14 cellular contexts compared by ENCODE assay signal in the genomic region with DNA sequence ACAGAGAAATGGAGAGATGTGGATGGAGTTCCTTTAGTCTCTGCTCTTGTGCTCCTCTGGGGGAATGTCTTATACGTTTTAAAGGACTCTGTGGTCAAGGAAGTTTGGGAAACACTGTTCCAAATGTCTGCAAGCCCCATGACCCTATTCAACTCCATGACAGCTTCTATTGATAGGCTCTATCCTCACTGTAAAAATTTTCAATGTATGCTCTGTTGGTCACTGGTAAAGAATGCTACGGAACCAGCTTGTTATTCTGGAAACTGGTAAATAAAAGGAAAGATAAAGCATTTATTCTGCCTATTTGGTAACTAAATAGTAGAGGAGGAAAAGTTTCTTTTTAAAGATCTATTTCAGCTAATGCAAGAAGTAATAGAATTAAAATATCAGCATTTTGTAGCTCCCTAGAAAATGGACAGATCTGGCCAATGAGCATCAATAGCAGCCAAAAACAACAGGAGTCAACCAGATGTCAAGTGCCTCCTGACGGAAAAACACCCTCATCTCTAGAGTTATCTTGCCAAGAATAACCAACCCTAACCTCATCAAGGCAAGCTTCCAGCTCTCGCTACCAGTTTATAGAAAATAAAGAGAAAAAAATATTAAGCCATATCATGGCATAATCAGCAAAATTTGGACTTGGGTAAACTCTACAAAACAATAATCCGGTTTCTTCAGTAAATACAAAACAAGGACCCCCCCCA. TPM values are rescaled to one million over a fixed set of nuclear protein-coding genes. Genes with fewer than 3 reads are reported as not detected.
DNase-seq lines count a peak whose midpoint lies in the region; ATAC-seq and TF ChIP-seq lines count a peak whose summit lies in the region.
"Had no signal": no experiment of that assay in that cellular context is flagged by ENCODE, and none has a peak within 500 bp of the region (broad histone marks: within the 10 kb centered on the region; RNA-seq: fewer than 3 reads in every experiment).

No MANE protein-coding gene starts in this region.

- peaks cover 67% of the 10 kb centered on the region for H3K36me3 Mint-ChIP-seq in nephron progenitor cell (ENCODE audit: low read depth)

- H3K4me1 ChIP-seq in left lung: peaks cover 0 to 4% of the 10 kb centered on the region in 2 donors

- H3K27ac ChIP-seq in left lung: no peak overlapping the region

- H3K4me3 Mint-ChIP-seq in nephron progenitor cell: no peak overlapping the region
- H3K4me3 Mint-ChIP-seq: naive B cell; stimulated activated memory B cell treated with anti-CD40 and anti-IgM and Interleukin-4, amounts not matched to agents 10 μg/mL and 1 μg/mL and 100 μg/mL, for 72 hours had no signal

- H3K27me3 ChIP-seq in MG63 (no peaks in the 10 kb centered on the region), left lung (no peaks in the 10 kb centered on the region)

- H3K9me3 ChIP-seq in MG63: no peaks in the 10 kb centered on the region
- no peaks in the 10 kb centered on the region for H3K9me3 ChIP-seq in left lung

- DNase-seq in A172 (ENCODE audit: low spot score) (peak; percentile 60), MG63 (peak; percentile 64), cardiac fibroblast (ENCODE audit: low read depth in 2 of 2) (peak; percentile 64 to 84), left lung (no peak), NCI-H187 (lab: John Stamatoyannopoulos, UW) (no peak), pons (ENCODE audit: low spot score) (no peak), nephron progenitor cell (no peak)
- no peak for DNase-seq in stimulated activated CD4-positive, alpha-beta T cell treated with anti-CD3 and anti-CD28 coated beads, Interleukin-4, amount 100 ng/mL, for 24 hours
- DNase-seq: activated effector memory CD4-positive, alpha-beta T cell treated with anti-CD3 and anti-CD28 coated beads, Interleukin-2, amount 50 U/mL, for 16 hours; caudate nucleus; naive B cell; NCI-H345 had no signal

- H3K4me3 ChIP-seq in MG63 (no peak overlapping the region), cardiac fibroblast (replicated peaks in 1 of 2; ENCODE audit: low read depth in 2 of 2, low read length in 2 of 2) (no peak overlapping the region), left lung (no peak overlapping the region)

- no peaks in the 10 kb centered on the region for H3K4me1 Mint-ChIP-seq in nephron progenitor cell
- H3K4me1 Mint-ChIP-seq: naive B cell; stimulated activated memory B cell treated with anti-CD40 and anti-IgM and Interleukin-4, amounts not matched to agents 10 μg/mL and 1 μg/mL and 100 μg/mL, for 72 hours had no signal

- intact Hi-C loops in left lung (cut with DNase I): no loop called here

- H3K36me3 ChIP-seq in MG63: peaks cover 25% of the 10 kb centered on the region
- peaks cover 0 to 96% of the 10 kb centered on the region in 2 donors for H3K36me3 ChIP-seq in left lung

- ATAC-seq in left lung: peak; percentile 14
- ATAC-seq: left lobe of liver; stimulated activated memory B cell treated with anti-CD40 and anti-IgM and Interleukin-4, amounts not matched to agents 10 μg/mL and 1 μg/mL and 100 μg/mL, for 72 hours had no signal

- TF ChIP-seq CTCF in cardiac fibroblast (IDR thresholded peaks at IDR 0.05; ENCODE audit: low read depth, low read length) (no peak), left lung (IDR thresholded peaks at IDR 0.05) (no peak), nephron progenitor cell (IDR thresholded peaks at IDR 0.05) (no peak)

- H3K9me3 Mint-ChIP-seq in nephron progenitor cell: no peaks in the 10 kb centered on the region
- H3K9me3 Mint-ChIP-seq: naive B cell; stimulated activated memory B cell treated with anti-CD40 and anti-IgM and Interleukin-4, amounts not matched to agents 10 μg/mL and 1 μg/mL and 100 μg/mL, for 72 hours had no signal

- H3K27me3 Mint-ChIP-seq in nephron progenitor cell (ENCODE audit: low read depth, poor library complexity): no peaks in the 10 kb centered on the region
- H3K27me3 Mint-ChIP-seq: naive B cell; stimulated activated memory B cell treated with anti-CD40 and anti-IgM and Interleukin-4, amounts not matched to agents 10 μg/mL and 1 μg/mL and 100 μg/mL, for 72 hours had no signal

- H3K27ac Mint-ChIP-seq in nephron progenitor cell: no peak overlapping the region
- H3K27ac Mint-ChIP-seq: stimulated activated memory B cell treated with anti-CD40 and anti-IgM and Interleukin-4, amounts not matched to agents 10 μg/mL and 1 μg/mL and 100 μg/mL, for 72 hours had no signal

RNA-seq across cellular contexts. Expression of a gene that starts 16.1 kb away (rescaled TPM):
- total RNA-seq in A172 (2014; rRNA removed; shearing (Covaris generic)): 60.7 and 77.4 TPM in 2 replicates
- total RNA-seq in MG63 (2014; rRNA removed; shearing (Covaris generic); ENCODE audit: low replicate concordance): 35.3 and 37.9 TPM in 2 replicates
- 100 to 1,000 TPM in 1 of 2 donors, 10 to 100 TPM in 1; 84.6 to 111 TPM for total RNA-seq in left lung

RNA-seq across cellular contexts. Expression of a gene that starts 18.0 kb away (rescaled TPM):
- 19.5 and 19.9 TPM in 2 replicates for total RNA-seq in A172 (2014; rRNA removed; shearing (Covaris generic))
- total RNA-seq in MG63 (2014; rRNA removed; shearing (Covaris generic); ENCODE audit: low replicate concordance): 10.7 TPM in 2 replicates
- 10 to 100 TPM; 22.3 to 23.6 TPM for total RNA-seq in left lung

RNA-seq across cellular contexts. Expression of a gene that starts 49.8 kb away (rescaled TPM):
- 27.8 and 29.7 TPM in 2 replicates for total RNA-seq in A172 (2014; rRNA removed; shearing (Covaris generic))
- 6.7 and 7.6 TPM in 2 replicates for total RNA-seq in MG63 (2014; rRNA removed; shearing (Covaris generic); ENCODE audit: low replicate concordance)
- total RNA-seq in left lung: 10 to 100 TPM; 57.3 to 70.2 TPM

Comparison
In these comparisons a context has a peak if more than half of its experiments do, and no peak if none do; other contexts are left out.
1. DNase-seq: peak in A172 (single experiment), MG63 (single experiment) and cardiac fibroblast (2 of 2); none in left lung (0 of 2), NCI-H187 (0 of 2), stimulated activated CD4-positive, alpha-beta T cell treated with anti-CD3 and anti-CD28 coated beads, Interleukin-4, amount 100 ng/mL, for 24 hours (single experiment), pons (single experiment) and nephron progenitor cell (single experiment).